In genomic region chr6:7156666-7157278, GRCh38 we compare ENCODE assay signal across 10 cellular contexts.
DNase-seq lines count a peak whose midpoint lies in the region; ATAC-seq and TF ChIP-seq lines count a peak whose summit lies in the region.
"Had no signal": no experiment of that assay in that cellular context is flagged by ENCODE, and none has a peak within 500 bp of the region (broad histone marks: within the 10 kb centered on the region; RNA-seq: fewer than 3 reads in every experiment).

No MANE protein-coding gene starts in this region.

- H3K36me3 Mint-ChIP-seq in nephron (ENCODE audit: low read depth) = no peaks in the 10 kb centered on the region

- H3K4me3 Mint-ChIP-seq in nephron = no peak overlapping the region

- no peak for TF ChIP-seq CTCF in cardiac fibroblast (IDR thresholded peaks at IDR 0.05; ENCODE audit: low read depth, low read length)
- no peak for TF ChIP-seq CTCF in nephron (IDR thresholded peaks at IDR 0.05; ENCODE audit: unreplicated experiment in 3 of 3)

- H3K27ac Mint-ChIP-seq in nephron = peak overlapping the region; percentile 37 to 79 (median 65)

- peak overlapping the region in 1 of 2 donors; percentile 8 for H3K4me3 ChIP-seq in cardiac fibroblast (replicated peaks in 1 of 2; ENCODE audit: low read depth in 2 of 2, low read length in 2 of 2)

- DNase-seq in AG20443 (ENCODE audit: low spot score) = peak; percentile 89
- peak; percentile 89 for DNase-seq in HS-5 (ENCODE audit: low read depth)
- DNase-seq in cardiac fibroblast (ENCODE audit: low read depth in 2 of 2) = peak; percentile 68 to 88
- no peak for DNase-seq in COLO829 (ENCODE audit: low spot score)
- DNase-seq in NAMALWA (ENCODE audit: low spot score) = no peak
- DNase-seq: NCI-H146, T-helper 17 cell had no signal

- H3K9me3 Mint-ChIP-seq in nephron = no peaks in the 10 kb centered on the region

- no peaks in the 10 kb centered on the region for H3K27me3 Mint-ChIP-seq in nephron (ENCODE audit: low read depth)
- H3K27me3 Mint-ChIP-seq: T-helper 17 cell had no signal

- ATAC-seq in GM18858 (IDR thresholded peaks at IDR 0.05; ENCODE audit: unreplicated experiment) (no peak), GM18511 (IDR thresholded peaks at IDR 0.05; ENCODE audit: unreplicated experiment) (no peak)
- ATAC-seq: T-helper 17 cell had no signal

- peaks cover 75% of the 10 kb centered on the region for H3K4me1 Mint-ChIP-seq in nephron

Comparison
In these comparisons a context has a peak if more than half of its experiments do, and no peak if none do; other contexts are left out.
1. DNase-seq: peak in AG20443 (single experiment), HS-5 (single experiment) and cardiac fibroblast (2 of 2); none in COLO829 (single experiment) and NAMALWA (single experiment).